ENCODE assay signal across 14 cellular contexts in the genomic region with DNA sequence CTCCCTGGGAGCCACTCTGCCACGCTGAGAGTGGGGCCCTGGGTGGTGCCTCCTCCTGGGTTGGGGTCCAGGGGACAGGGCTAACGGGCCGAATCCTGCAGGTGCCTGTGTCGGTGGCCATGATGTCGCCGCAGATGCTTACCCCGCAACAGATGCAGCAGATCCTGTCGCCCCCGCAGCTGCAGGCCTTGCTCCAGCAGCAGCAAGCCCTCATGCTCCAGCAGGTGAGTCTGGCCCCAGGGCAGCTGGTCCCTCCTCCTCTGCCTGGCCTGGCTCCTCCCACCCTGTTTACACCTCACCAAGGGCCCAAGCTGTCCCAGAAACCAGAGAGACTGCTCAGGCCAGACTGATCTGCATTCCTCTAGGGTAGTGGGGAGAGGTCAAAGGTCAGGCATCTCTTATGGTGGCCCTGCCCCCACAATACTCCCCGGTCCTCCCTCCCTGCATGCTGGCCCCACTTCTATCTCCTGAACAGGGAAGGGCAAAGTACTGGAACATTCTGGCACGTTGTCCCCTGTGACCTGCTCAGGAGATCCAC. TPM values are rescaled to one million over a fixed set of nuclear protein-coding genes. Genes with fewer than 3 reads are reported as not detected.
DNase-seq lines count a peak whose midpoint lies in the region; ATAC-seq and TF ChIP-seq lines count a peak whose summit lies in the region.
"Had no signal": no experiment of that assay in that cellular context is flagged by ENCODE, and none has a peak within 500 bp of the region (broad histone marks: within the 10 kb centered on the region; RNA-seq: fewer than 3 reads in every experiment).

No MANE protein-coding gene starts in this region.

- POLR2A ChIA-PET in HCT116 (lab: Charles Lee) = no interaction called here

- H3K9me3 ChIP-seq in HCT116 (ENCODE audit: control insufficient read depth in 1 of 2, insufficient read depth in 1 of 2, low read depth in 1 of 2, low read length in 2 of 2) = no peaks in the 10 kb centered on the region
- H3K9me3 ChIP-seq in prostate gland = no peaks in the 10 kb centered on the region
- no peaks in the 10 kb centered on the region for H3K9me3 ChIP-seq in gastroesophageal sphincter

- no peaks in the 10 kb centered on the region for H3K9me2 ChIP-seq in HCT116 (ENCODE audit: insufficient read depth)

- H4K20me1 ChIP-seq in HCT116 (ENCODE audit: insufficient read depth) = no peaks in the 10 kb centered on the region

- no peak overlapping the region for H3K9ac ChIP-seq in HCT116 (ENCODE audit: low read length)
- H3K9ac ChIP-seq: KMS-11 had no signal

- no peak overlapping the region for H3K4me2 ChIP-seq in HCT116 (ENCODE audit: low read length)
- H3K4me2 ChIP-seq: KMS-11 had no signal

- TF ChIP-seq POLR2A in HCT116 (IDR thresholded peaks at IDR 0.05; ENCODE audit: borderline replicate concordance, extremely low read depth, insufficient read depth, insufficient read length) (no peak), prostate gland (IDR thresholded peaks at IDR 0.05) (no peak), gastroesophageal sphincter (IDR thresholded peaks at IDR 0.05) (no peak)

- H3K36me3 ChIP-seq in HCT116 (ENCODE audit: control insufficient read depth in 1 of 2, insufficient read depth in 2 of 2, low read length in 2 of 2) (peaks cover 0 to 4% of the 10 kb centered on the region in 2 experiments; a peak in 1 of 4 replicates), prostate gland (no peaks in the 10 kb centered on the region), gastroesophageal sphincter (peaks cover 0 to 60% of the 10 kb centered on the region in 2 donors)

- H3K4me3 ChIP-seq in HCT116 (replicated peaks in 1 of 2; ENCODE audit: low read depth in 1 of 2, low read length in 2 of 2) = no peak overlapping the region
- no peak overlapping the region for H3K4me3 ChIP-seq in prostate gland
- H3K4me3 ChIP-seq in gastroesophageal sphincter = no peak overlapping the region
- H3K4me3 ChIP-seq: SK-N-MC had no signal

- no peak overlapping the region for H3K4me3 Mint-ChIP-seq in stimulated activated effector memory CD8-positive, alpha-beta T cell treated with anti-CD3 and anti-CD28 coated beads, Interleukin-12 subunit alpha, Interleukin-12 subunit beta, amount 100 ng/mL, for 72 hours
- H3K4me3 Mint-ChIP-seq: activated CD8-positive, alpha-beta T cell treated with anti-CD3 and anti-CD28 coated beads, Interleukin-2, amount 10 ng/mL, durations not matched to agents 7 days and 5 days; CD4-positive, alpha-beta memory T cell had no signal

- TF ChIP-seq CTCF in HCT116 (IDR thresholded peaks at IDR 0.05 in 2 of 3, conservative IDR thresholded peaks at IDR 0.05 in 1 of 3; ENCODE audit: borderline replicate concordance in 1 of 3, insufficient read depth in 1 of 3, low read depth in 2 of 3, low read length in 2 of 3) (no peak), prostate gland (IDR thresholded peaks at IDR 0.05) (no peak), gastroesophageal sphincter (IDR thresholded peaks at IDR 0.05) (no peak)

- no peaks in the 10 kb centered on the region for H3K79me2 ChIP-seq in HCT116 (ENCODE audit: insufficient read depth, low read length)

- no peak overlapping the region for H3K27ac Mint-ChIP-seq in stimulated activated effector memory CD8-positive, alpha-beta T cell treated with anti-CD3 and anti-CD28 coated beads, Interleukin-12 subunit alpha, Interleukin-12 subunit beta, amount 100 ng/mL, for 72 hours
- H3K27ac Mint-ChIP-seq: activated CD8-positive, alpha-beta T cell treated with anti-CD3 and anti-CD28 coated beads, Interleukin-2, amount 10 ng/mL, durations not matched to agents 7 days and 5 days had no signal

- ATAC-seq in HCT116 = peak; percentile 46; the same call in 1 of the 2 replicates
- ATAC-seq in GM18870 (IDR thresholded peaks at IDR 0.05; ENCODE audit: unreplicated experiment) = no peak
- ATAC-seq in stimulated activated effector memory CD8-positive, alpha-beta T cell treated with anti-CD3 and anti-CD28 coated beads, Interleukin-12 subunit alpha, Interleukin-12 subunit beta, amount 100 ng/mL, for 72 hours = no peak
- no peak for ATAC-seq in gastroesophageal sphincter
- ATAC-seq: activated CD8-positive, alpha-beta T cell treated with anti-CD3 and anti-CD28 coated beads, Interleukin-2, amount 10 ng/mL, durations not matched to agents 7 days and 5 days had no signal

- peaks cover 13% of the 10 kb centered on the region for H3K36me3 Mint-ChIP-seq in stimulated activated effector memory CD8-positive, alpha-beta T cell treated with anti-CD3 and anti-CD28 coated beads, Interleukin-12 subunit alpha, Interleukin-12 subunit beta, amount 100 ng/mL, for 72 hours

- H3K4me1 ChIP-seq in HCT116 (ENCODE audit: control insufficient read depth in 1 of 2, insufficient read depth in 2 of 2, low read length in 2 of 2) (peaks cover 19 to 24% of the 10 kb centered on the region in 2 experiments), prostate gland (replicated peaks) (peaks cover 9% of the 10 kb centered on the region), gastroesophageal sphincter (peaks cover 0 to 13% (median 0%) of the 10 kb centered on the region in 3 donors)

- TF ChIP-seq EP300 in gastroesophageal sphincter (IDR thresholded peaks at IDR 0.05) = no peak

- BruUV-seq in HCT116 (replicated peaks; lab: Mats Ljungman, UMichigan) = no TSS peak

- RAD21 ChIA-PET in HCT116 (lab: Charles Lee; ENCODE audit: low non-redundant PET in 1 of 2, low total read pairs in 2 of 2, uncharacterized antibody in 2 of 2, unreplicated experiment in 2 of 2) = no interaction called here

- no peak for TF ChIP-seq RAD21 in HCT116 (IDR thresholded peaks at IDR 0.05; ENCODE audit: low read depth)

- intact Hi-C loops in HCT116 (cut with micrococcal nuclease) (no loop called here), prostate gland (cut with DNase I) (no loop called here)

- no peak overlapping the region for H2AFZ ChIP-seq in HCT116 (ENCODE audit: low read depth, low read length, poor library complexity, severe bottlenecking)

- H3K27ac ChIP-seq in HCT116 (ENCODE audit: low read depth, low read length) = no peak overlapping the region
- H3K27ac ChIP-seq in prostate gland = peak overlapping the region in 1 of 2 donors; percentile 22
- H3K27ac ChIP-seq in gastroesophageal sphincter = no peak overlapping the region
- H3K27ac ChIP-seq: KMS-11, SK-N-MC had no signal

- H3K9me3 Mint-ChIP-seq in stimulated activated effector memory CD8-positive, alpha-beta T cell treated with anti-CD3 and anti-CD28 coated beads, Interleukin-12 subunit alpha, Interleukin-12 subunit beta, amount 100 ng/mL, for 72 hours = no peaks in the 10 kb centered on the region
- H3K9me3 Mint-ChIP-seq: CD4-positive, alpha-beta memory T cell had no signal

- CTCF ChIA-PET in HCT116 (lab: Charles Lee) = no interaction called here

- DNase-seq in HCT116 (ENCODE audit: low read depth, low spot score) (no peak), NCI-H526 treated with DMSO at 0.1 percent for 48 hours (lab: John Stamatoyannopoulos, UW) (peak; percentile 4), iPS-NIHi11 (ENCODE audit: low spot score) (peak; percentile 70), prostate gland (ENCODE audit: low spot score) (peak; percentile 60)
- no peak for DNase-seq in stimulated activated effector memory CD8-positive, alpha-beta T cell treated with anti-CD3 and anti-CD28 coated beads, Interleukin-12 subunit alpha, Interleukin-12 subunit beta, amount 100 ng/mL, for 72 hours (ENCODE audit: low spot score in 2 of 2)
- DNase-seq: activated CD8-positive, alpha-beta T cell treated with anti-CD3 and anti-CD28 coated beads, Interleukin-2, amount 10 ng/mL, durations not matched to agents 7 days and 5 days; CD4-positive, alpha-beta memory T cell; NCI-H187; retina; stimulated activated CD4-positive, alpha-beta T cell treated with anti-CD3 and anti-CD28 coated beads, Interleukin-4, amount 100 ng/mL, for 1 hour had no signal

- H3K4me1 Mint-ChIP-seq in stimulated activated effector memory CD8-positive, alpha-beta T cell treated with anti-CD3 and anti-CD28 coated beads, Interleukin-12 subunit alpha, Interleukin-12 subunit beta, amount 100 ng/mL, for 72 hours = peaks cover 6% of the 10 kb centered on the region

- 50% methylated on average over 11 of the region's 11 CpGs for WGBS in prostate gland
- 82% methylated on average over 2 of the region's 11 CpGs; no CpG with 5 or more reads in 1 of the 2 donors for WGBS in gastroesophageal sphincter (ENCODE audit: low coverage in 1 of 2), 2 donors

- H3K27me3 ChIP-seq in HCT116 (ENCODE audit: insufficient read depth, low read length) = no peaks in the 10 kb centered on the region
- H3K27me3 ChIP-seq in prostate gland (replicated peaks; ENCODE audit: insufficient read depth) = no peaks in the 10 kb centered on the region
- no peaks in the 10 kb centered on the region for H3K27me3 ChIP-seq in gastroesophageal sphincter

TF ChIP-seq in HCT116, 20 proteins besides CTCF, POLR2A, EP300 and RAD21 (continues in another document):
- no peak for TF ChIP-seq JUND (IDR thresholded peaks at IDR 0.05)
- no peak for TF ChIP-seq TCF7L2 (IDR thresholded peaks at IDR 0.05; ENCODE audit: borderline replicate concordance, extremely low read depth, insufficient read depth, insufficient read length)
- TF ChIP-seq ZNF274 (IDR thresholded peaks at IDR 0.05; ENCODE audit: low read depth, low read length) = no peak
- TF ChIP-seq YY1 (IDR thresholded peaks at IDR 0.05; ENCODE audit: extremely low read depth, insufficient replicate concordance, low read depth, low read length) = no peak
- no peak for TF ChIP-seq SRF (IDR thresholded peaks at IDR 0.05; ENCODE audit: low read depth)
- no peak for TF ChIP-seq ZFX (IDR thresholded peaks at IDR 0.05)
- TF ChIP-seq EZH2phosphoT487 (IDR thresholded peaks at IDR 0.05; ENCODE audit: borderline replicate concordance) = no peak
- no peak for TF ChIP-seq EGR1 (IDR thresholded peaks at IDR 0.05; ENCODE audit: low read depth)
- TF ChIP-seq MAX (IDR thresholded peaks at IDR 0.05) = no peak
- TF ChIP-seq CEBPB (IDR thresholded peaks at IDR 0.05; ENCODE audit: low read depth) = no peak
- TF ChIP-seq SP1 (IDR thresholded peaks at IDR 0.05; ENCODE audit: low read depth) = no peak

RNA-seq across cellular contexts. Expression of gene FOXP4, which starts 38.6 kb away (rescaled TPM):
- 32.3 TPM for total RNA-seq in HCT116 (2021; ENCODE audit: unreplicated experiment)
- polyA plus RNA-seq in HCT116 (2012) = 23.8 and 25.7 TPM in 2 replicates
- total RNA-seq in prostate gland = 10 to 100 TPM; 24.8 to 53.5 TPM
- total RNA-seq in gastroesophageal sphincter = 10 to 100 TPM in 2 of 4 donors, 1 to 10 TPM in 2; 8.2 to 25.8 (median 11.7) TPM

RNA-seq across cellular contexts. Expression of gene MDFI, which starts 53.5 kb away (rescaled TPM):
- 35.5 TPM for total RNA-seq in HCT116 (2021; ENCODE audit: unreplicated experiment)
- 37.1 and 41.0 TPM in 2 replicates for polyA plus RNA-seq in HCT116 (2012)
- total RNA-seq in prostate gland = 10 to 100 TPM; 31.8 to 77.9 TPM
- 1 to 10 TPM in 3 of 4 donors, not detected in 1; 1.4 to 6.5 (median 2.3) TPM for total RNA-seq in gastroesophageal sphincter
- total RNA-seq: activated CD8-positive, alpha-beta T cell treated with anti-CD3 and anti-CD28 coated beads, Interleukin-2, amount 10 ng/mL, durations not matched to agents 7 days and 5 days; CD4-positive, alpha-beta memory T cell had no signal
- polyA plus RNA-seq: CD4-positive, alpha-beta memory T cell had no signal

Comparison
In these comparisons a context has a peak if more than half of its experiments do, and no peak if none do; other contexts are left out.
1. DNase-seq: peak in NCI-H526 treated with DMSO at 0.1 percent for 48 hours (single experiment), iPS-NIHi11 (single experiment) and prostate gland (single experiment); none in HCT116 (single experiment) and stimulated activated effector memory CD8-positive, alpha-beta T cell treated with anti-CD3 and anti-CD28 coated beads, Interleukin-12 subunit alpha, Interleukin-12 subunit beta, amount 100 ng/mL, for 72 hours (0 of 2).